19 cellular contexts compared by ENCODE assay signal in genomic region chr6:82988904-82989303, GRCh38.
DNase-seq lines count a peak whose midpoint lies in the region; ATAC-seq and TF ChIP-seq lines count a peak whose summit lies in the region.
"Had no signal": no experiment of that assay in that cellular context is flagged by ENCODE, and none has a peak within 500 bp of the region (broad histone marks: within the 10 kb centered on the region; RNA-seq: fewer than 3 reads in every experiment).

No MANE protein-coding gene starts in this region.

- POLR2A ChIA-PET in WTC11 (lab: Charles Lee) (no interaction called here), OCI-LY7 (lab: Charles Lee) (no interaction called here)

- H3K36me3 Mint-ChIP-seq in WTC11 = peaks cover 6% of the 10 kb centered on the region

- H3K4me3 ChIP-seq in astrocyte of the spinal cord (ENCODE audit: low read depth, low read length) = no peak overlapping the region
- no peak overlapping the region for H3K4me3 ChIP-seq in OCI-LY7 (ENCODE audit: low read depth, low read length, poor library complexity, severe bottlenecking)
- H3K4me3 ChIP-seq: tibial nerve had no signal

- H3K4me1 Mint-ChIP-seq in WTC11 = no peaks in the 10 kb centered on the region
- H3K4me1 Mint-ChIP-seq: CD4-positive, CD25-positive, alpha-beta regulatory T cell; stimulated activated memory B cell treated with anti-CD40 and anti-IgM and Interleukin-4, amounts not matched to agents 10 μg/mL and 1 μg/mL and 100 μg/mL, for 72 hours had no signal

- TF ChIP-seq CTCF in astrocyte of the spinal cord (IDR thresholded peaks at IDR 0.05; ENCODE audit: low read depth, low read length) = no peak
- no peak for TF ChIP-seq CTCF in WTC11 (IDR thresholded peaks at IDR 0.05)
- TF ChIP-seq CTCF in OCI-LY7 (conservative IDR thresholded peaks at IDR 0.05; ENCODE audit: low read length) = no peak

- no peaks in the 10 kb centered on the region for H4K20me1 ChIP-seq in OCI-LY7 (ENCODE audit: insufficient read depth, low read length)

- no peak overlapping the region for H3K27ac Mint-ChIP-seq in WTC11
- H3K27ac Mint-ChIP-seq: CD4-positive, CD25-positive, alpha-beta regulatory T cell; stimulated activated memory B cell treated with anti-CD40 and anti-IgM and Interleukin-4, amounts not matched to agents 10 μg/mL and 1 μg/mL and 100 μg/mL, for 72 hours had no signal

- H3K9me2 ChIP-seq in OCI-LY7 (ENCODE audit: insufficient read depth, low read length) = no peaks in the 10 kb centered on the region

- no TSS peak for BruUV-seq in OCI-LY7 (replicated peaks; lab: Mats Ljungman, UMichigan)

- in situ Hi-C loops in astrocyte of the spinal cord (cut with HindIII; ENCODE audit: low sequenced_read_pairs) = no loop called here

- no peaks in the 10 kb centered on the region for H3K27me3 Mint-ChIP-seq in WTC11 (ENCODE audit: low read depth)
- H3K27me3 Mint-ChIP-seq: CD4-positive, CD25-positive, alpha-beta regulatory T cell; stimulated activated memory B cell treated with anti-CD40 and anti-IgM and Interleukin-4, amounts not matched to agents 10 μg/mL and 1 μg/mL and 100 μg/mL, for 72 hours had no signal

- H3K4me1 ChIP-seq in OCI-LY7 (ENCODE audit: insufficient read depth, low read length, poor library complexity, severe bottlenecking) = no peaks in the 10 kb centered on the region

- CTCF ChIA-PET in WTC11 (lab: Charles Lee) = no interaction called here
- CTCF ChIA-PET in OCI-LY7 (lab: Charles Lee; ENCODE audit: unreplicated experiment) = no interaction called here

- H3K4me3 Mint-ChIP-seq in WTC11 = no peak overlapping the region
- H3K4me3 Mint-ChIP-seq: CD4-positive, CD25-positive, alpha-beta regulatory T cell; stimulated activated memory B cell treated with anti-CD40 and anti-IgM and Interleukin-4, amounts not matched to agents 10 μg/mL and 1 μg/mL and 100 μg/mL, for 72 hours had no signal

- H3K27ac ChIP-seq in OCI-LY7 (ENCODE audit: low read depth, low read length, poor library complexity, severe bottlenecking) = no peak overlapping the region
- H3K27ac ChIP-seq: tibial nerve had no signal

- H2AFZ ChIP-seq in OCI-LY7 (ENCODE audit: low read length) = no peak overlapping the region

- intact Hi-C loops in OCI-LY7 (cut with micrococcal nuclease; ENCODE audit: unreplicated experiment) = no loop called here

- DNase-seq in Daoy (ENCODE audit: low read depth) (peak; percentile 16), NCI-H69 (lab: John Stamatoyannopoulos, UW) (peak; percentile 19), astrocyte of the spinal cord (ENCODE audit: low read depth, low spot score) (peak; percentile 14), left kidney (ENCODE audit: low read depth, low spot score) (peak; percentile 53), activated T-cell treated with anti-CD3 and anti-CD28 coated beads for 4 hours (no peak), WTC11 (ENCODE audit: low spot score) (no peak), OCI-LY7 (ENCODE audit: low spot score) (no peak)
- DNase-seq: ACHN; CD4-positive, CD25-positive, alpha-beta regulatory T cell; DMS53; effector memory CD4-positive, alpha-beta T cell; NCI-H1694 treated with DMSO at 0.1 percent for 48 hours; retina; stimulated activated CD4-positive, alpha-beta T cell treated with anti-CD3 and anti-CD28 coated beads, Interleukin-15, amount 100 ng/mL, for 24 hours had no signal

- no peaks in the 10 kb centered on the region for H3K79me2 ChIP-seq in OCI-LY7 (ENCODE audit: insufficient read depth, low read depth, low read length)

- ATAC-seq in WTC11 (no peak), HG03432 (IDR thresholded peaks at IDR 0.05; ENCODE audit: unreplicated experiment) (no peak)
- ATAC-seq: activated CD4-positive, CD25-positive, alpha-beta regulatory T cell treated with anti-CD3 and anti-CD28 coated beads, Interleukin-2, amount 50 U/mL, for 24 hours; Right ventricle myocardium inferior; stimulated activated memory B cell treated with anti-CD40 and anti-IgM and Interleukin-4, amounts not matched to agents 10 μg/mL and 1 μg/mL and 100 μg/mL, for 72 hours had no signal

- H3K4me2 ChIP-seq in OCI-LY7 (ENCODE audit: low read length) = no peak overlapping the region

- no peaks in the 10 kb centered on the region for H3K9me3 ChIP-seq in OCI-LY7 (ENCODE audit: low read length)
- H3K9me3 ChIP-seq: tibial nerve had no signal

- H3K9me3 Mint-ChIP-seq in WTC11 = no peaks in the 10 kb centered on the region
- H3K9me3 Mint-ChIP-seq: CD4-positive, CD25-positive, alpha-beta regulatory T cell; stimulated activated memory B cell treated with anti-CD40 and anti-IgM and Interleukin-4, amounts not matched to agents 10 μg/mL and 1 μg/mL and 100 μg/mL, for 72 hours had no signal

- H3K36me3 ChIP-seq in OCI-LY7 (ENCODE audit: insufficient read depth, low read length) = no peaks in the 10 kb centered on the region
- H3K36me3 ChIP-seq: tibial nerve had no signal

TF ChIP-seq in WTC11, 78 proteins besides CTCF, POLR2A, EP300 and RAD21:
- TF ChIP-seq ATF1 (CRISPR knock-in tag; IDR thresholded peaks at IDR 0.05) = no peak
- TF ChIP-seq ZNF263 (CRISPR knock-in tag; IDR thresholded peaks at IDR 0.05; ENCODE audit: low read depth) = no peak
- no peak for TF ChIP-seq TEAD4 (CRISPR knock-in tag; IDR thresholded peaks at IDR 0.05)
- no peak for TF ChIP-seq ZNF396 (CRISPR knock-in tag; IDR thresholded peaks at IDR 0.05; ENCODE audit: borderline replicate concordance)
TF ChIP-seq in WTC11: peak in this region for 0.

Comparison
In these comparisons a context has a peak if more than half of its experiments do, and no peak if none do; other contexts are left out.
1. DNase-seq: peak in Daoy (single experiment), NCI-H69 (single experiment), astrocyte of the spinal cord (single experiment) and left kidney (single experiment); none in activated T-cell treated with anti-CD3 and anti-CD28 coated beads for 4 hours (single experiment), WTC11 (single experiment) and OCI-LY7 (single experiment).